In genomic region chr1:27430903-27431653, GRCh38 we compare ENCODE assay signal across 10 cellular contexts. TPM values are rescaled to one million over a fixed set of nuclear protein-coding genes. Genes with fewer than 3 reads are reported as not detected.
DNase-seq lines count a peak whose midpoint lies in the region; ATAC-seq, FAIRE-seq and TF ChIP-seq lines count a peak whose summit lies in the region.
"Had no signal": no experiment of that assay in that cellular context is flagged by ENCODE, and none has a peak within 500 bp of the region (broad histone marks: within the 10 kb centered on the region; RNA-seq: fewer than 3 reads in every experiment).

No MANE protein-coding gene starts in this region.

- H3K27me3 ChIP-seq in thymus (ENCODE audit: control insufficient read depth, insufficient read depth) = no peaks in the 10 kb centered on the region
- H3K27me3 ChIP-seq: SJSA1 had no signal

- TF ChIP-seq CTCF in kidney (IDR thresholded peaks at IDR 0.05; ENCODE audit: borderline replicate concordance, extremely low read depth, insufficient read depth) (no peak), type B pancreatic cell (conservative IDR thresholded peaks at IDR 0.05) (no peak)

- H3K9ac ChIP-seq in kidney (ENCODE audit: low read length in 2 of 2) = no peak overlapping the region

- FAIRE-seq in kidney (lab: Jason Lieb, UNC) (no peak), H54 (lab: Jason Lieb, UNC) (no peak)

- no peak for DNase-seq in activated CD8-positive, alpha-beta memory T cell treated with anti-CD3 and anti-CD28 coated beads, Interleukin-2, amount 10 ng/mL, durations not matched to agents 7 days and 5 days
- DNase-seq in activated CD8-positive, alpha-beta memory T cell treated with anti-CD3 and anti-CD28 coated beads, Interleukin-2, amount 50 U/mL, for 4 hours = no peak
- DNase-seq in activated naive CD8-positive, alpha-beta T cell treated with anti-CD3 and anti-CD28 coated beads, Interleukin-2, amount 50 U/mL, for 24 hours = no peak
- DNase-seq in kidney = no peak
- no peak for DNase-seq in type B pancreatic cell (ENCODE audit: extremely low spot score, unreplicated experiment)
- DNase-seq in H54 (ENCODE audit: insufficient read length, low spot score) = no peak
- DNase-seq in NCI-H187 treated with DMSO at 0.1 percent for 48 hours (lab: John Stamatoyannopoulos, UW) = no peak

- TF ChIP-seq POLR2A in H54 (IDR thresholded peaks at IDR 0.05; ENCODE audit: low read depth, low read length) = no peak

- H3K4me1 ChIP-seq in kidney (ENCODE audit: control insufficient read depth in 1 of 2, insufficient read depth in 1 of 2, low read depth in 1 of 2, low read length in 2 of 2) = peaks cover 34 to 40% of the 10 kb centered on the region in 2 donors
- peaks cover 66% of the 10 kb centered on the region for H3K4me1 ChIP-seq in thymus (ENCODE audit: control insufficient read depth, insufficient read depth, low read length)

- peaks cover 9% of the 10 kb centered on the region for H3K36me3 Mint-ChIP-seq in activated CD8-positive, alpha-beta memory T cell treated with anti-CD3 and anti-CD28 coated beads, Interleukin-2, amount 10 ng/mL, durations not matched to agents 7 days and 5 days
- peaks cover 17% of the 10 kb centered on the region for H3K36me3 Mint-ChIP-seq in activated naive CD8-positive, alpha-beta T cell treated with anti-CD3 and anti-CD28 coated beads, Interleukin-2, amount 50 U/mL, for 24 hours (ENCODE audit: low read depth)
- H3K36me3 Mint-ChIP-seq in type B pancreatic cell = peaks cover 16% of the 10 kb centered on the region

- no peak overlapping the region for H3K4me3 ChIP-seq in kidney (ENCODE audit: low read length in 2 of 2)
- peak overlapping the region; percentile 18 for H3K4me3 ChIP-seq in thymus (ENCODE audit: low read length)
- H3K4me3 ChIP-seq: SJSA1 had no signal

- intact Hi-C loops in kidney (cut with DNase I) = no loop called here

- WGBS in thymus = 0% methylated on average over 1 of the region's 1 CpG

- no peak overlapping the region for H3K4me3 Mint-ChIP-seq in activated CD8-positive, alpha-beta memory T cell treated with anti-CD3 and anti-CD28 coated beads, Interleukin-2, amount 10 ng/mL, durations not matched to agents 7 days and 5 days
- H3K4me3 Mint-ChIP-seq in activated naive CD8-positive, alpha-beta T cell treated with anti-CD3 and anti-CD28 coated beads, Interleukin-2, amount 50 U/mL, for 24 hours = no peak overlapping the region
- no peak overlapping the region for H3K4me3 Mint-ChIP-seq in type B pancreatic cell

- H3K9me3 ChIP-seq in kidney (ENCODE audit: control insufficient read depth in 1 of 2, low read length in 2 of 2) (no peaks in the 10 kb centered on the region), thymus (ENCODE audit: control insufficient read depth) (no peaks in the 10 kb centered on the region)
- H3K9me3 ChIP-seq: SJSA1 had no signal

- peak; percentile 75 for ATAC-seq in activated CD8-positive, alpha-beta memory T cell treated with anti-CD3 and anti-CD28 coated beads, Interleukin-2, amount 10 ng/mL, durations not matched to agents 7 days and 5 days
- no peak for ATAC-seq in activated naive CD8-positive, alpha-beta T cell treated with anti-CD3 and anti-CD28 coated beads, Interleukin-2, amount 50 U/mL, for 24 hours

- peaks cover 0 to 13% of the 10 kb centered on the region in 2 donors for H3K36me3 ChIP-seq in kidney (ENCODE audit: control insufficient read depth in 1 of 2, insufficient read depth in 2 of 2, low read length in 2 of 2)
- H3K36me3 ChIP-seq in thymus (ENCODE audit: control insufficient read depth, insufficient read depth) = peaks cover 3% of the 10 kb centered on the region

- CTCF ChIA-PET in activated CD8-positive, alpha-beta memory T cell treated with anti-CD3 and anti-CD28 coated beads, Interleukin-2, amount 10 ng/mL, durations not matched to agents 7 days and 5 days (lab: Charles Lee) = interaction anchor here (1.2 to 1.9 kb wide), 5 partner anchors 9 to 87 kb away, joined by 3 to 10 read pairs (median 4); no protein-coding TSS in a partner anchor

- H3K4me1 Mint-ChIP-seq in activated CD8-positive, alpha-beta memory T cell treated with anti-CD3 and anti-CD28 coated beads, Interleukin-2, amount 10 ng/mL, durations not matched to agents 7 days and 5 days = peaks cover 40% of the 10 kb centered on the region
- peaks cover 84% of the 10 kb centered on the region for H3K4me1 Mint-ChIP-seq in activated naive CD8-positive, alpha-beta T cell treated with anti-CD3 and anti-CD28 coated beads, Interleukin-2, amount 50 U/mL, for 24 hours
- H3K4me1 Mint-ChIP-seq in type B pancreatic cell (ENCODE audit: unreplicated experiment) = peaks cover 47% of the 10 kb centered on the region

- peak overlapping the region; percentile 77 for H3K27ac Mint-ChIP-seq in activated CD8-positive, alpha-beta memory T cell treated with anti-CD3 and anti-CD28 coated beads, Interleukin-2, amount 10 ng/mL, durations not matched to agents 7 days and 5 days
- peak overlapping the region; percentile 57 for H3K27ac Mint-ChIP-seq in activated naive CD8-positive, alpha-beta T cell treated with anti-CD3 and anti-CD28 coated beads, Interleukin-2, amount 50 U/mL, for 24 hours
- H3K27ac Mint-ChIP-seq in type B pancreatic cell = no peak overlapping the region

- no peaks in the 10 kb centered on the region for H3K9me3 Mint-ChIP-seq in activated CD8-positive, alpha-beta memory T cell treated with anti-CD3 and anti-CD28 coated beads, Interleukin-2, amount 10 ng/mL, durations not matched to agents 7 days and 5 days (ENCODE audit: low read depth)
- H3K9me3 Mint-ChIP-seq in activated naive CD8-positive, alpha-beta T cell treated with anti-CD3 and anti-CD28 coated beads, Interleukin-2, amount 50 U/mL, for 24 hours = no peaks in the 10 kb centered on the region
- H3K9me3 Mint-ChIP-seq in type B pancreatic cell = no peaks in the 10 kb centered on the region

- H3K27ac ChIP-seq in kidney (ENCODE audit: low read depth in 2 of 2, low read length in 2 of 2) (peak overlapping the region; percentile 27 to 57), thymus (ENCODE audit: low read depth) (peak overlapping the region; percentile 84)
- H3K27ac ChIP-seq: SJSA1 had no signal

- no peaks in the 10 kb centered on the region for H3K27me3 Mint-ChIP-seq in activated CD8-positive, alpha-beta memory T cell treated with anti-CD3 and anti-CD28 coated beads, Interleukin-2, amount 10 ng/mL, durations not matched to agents 7 days and 5 days
- no peaks in the 10 kb centered on the region for H3K27me3 Mint-ChIP-seq in activated naive CD8-positive, alpha-beta T cell treated with anti-CD3 and anti-CD28 coated beads, Interleukin-2, amount 50 U/mL, for 24 hours
- H3K27me3 Mint-ChIP-seq in type B pancreatic cell = no peaks in the 10 kb centered on the region

RNA-seq across cellular contexts. Expression of gene GPR3, which starts 38.7 kb away (rescaled TPM):
- total RNA-seq in activated CD8-positive, alpha-beta memory T cell treated with anti-CD3 and anti-CD28 coated beads, Interleukin-2, amount 10 ng/mL, durations not matched to agents 7 days and 5 days = under 1 TPM; 0.44 to 0.49 TPM
- total RNA-seq in kidney (0.38 TPM), type B pancreatic cell (ENCODE audit: low replicate concordance) (1.3 and 1.9 TPM in 2 replicates)
- polyA plus RNA-seq in kidney (ENCODE audit: insufficient read depth, low read depth, low replicate concordance) (0.77 TPM), thymus (0.37 TPM)

RNA-seq across cellular contexts. Expression of gene CD164L2, which starts 47.9 kb away (rescaled TPM):
- total RNA-seq in activated CD8-positive, alpha-beta memory T cell treated with anti-CD3 and anti-CD28 coated beads, Interleukin-2, amount 10 ng/mL, durations not matched to agents 7 days and 5 days = not detected
- total RNA-seq in kidney = 0.63 TPM
- polyA plus RNA-seq in kidney (ENCODE audit: insufficient read depth, low read depth, low replicate concordance) = 1.1 TPM
- 2.4 TPM for polyA plus RNA-seq in thymus
- total RNA-seq in type B pancreatic cell (ENCODE audit: low replicate concordance) = 0.41 and 0.76 TPM in 2 replicates
- total RNA-seq: SJSA1 had no signal
- polyA plus RNA-seq: BJ had no signal

RNA-seq across cellular contexts. Expression of gene FCN3, which starts 56.5 kb away (rescaled TPM):
- total RNA-seq in activated CD8-positive, alpha-beta memory T cell treated with anti-CD3 and anti-CD28 coated beads, Interleukin-2, amount 10 ng/mL, durations not matched to agents 7 days and 5 days = not detected
- 7.9 TPM for total RNA-seq in kidney
- polyA plus RNA-seq in kidney (ENCODE audit: insufficient read depth, low read depth, low replicate concordance) = 240 TPM
- 10.7 TPM for polyA plus RNA-seq in thymus
- total RNA-seq in type B pancreatic cell (ENCODE audit: low replicate concordance) = not detected in 2 replicates
- total RNA-seq: SJSA1 had no signal
- polyA plus RNA-seq: BJ had no signal

RNA-seq across cellular contexts. Expression of gene WASF2, which starts 58.9 kb away (rescaled TPM):
- total RNA-seq in activated CD8-positive, alpha-beta memory T cell treated with anti-CD3 and anti-CD28 coated beads, Interleukin-2, amount 10 ng/mL, durations not matched to agents 7 days and 5 days = 100 to 1,000 TPM; 113 to 117 TPM
- total RNA-seq in kidney (159 TPM), type B pancreatic cell (ENCODE audit: low replicate concordance) (113 and 123 TPM in 2 replicates)
- polyA plus RNA-seq in kidney (ENCODE audit: insufficient read depth, low read depth, low replicate concordance) (23.9 TPM), thymus (47.4 TPM)
